In the genomic region with DNA sequence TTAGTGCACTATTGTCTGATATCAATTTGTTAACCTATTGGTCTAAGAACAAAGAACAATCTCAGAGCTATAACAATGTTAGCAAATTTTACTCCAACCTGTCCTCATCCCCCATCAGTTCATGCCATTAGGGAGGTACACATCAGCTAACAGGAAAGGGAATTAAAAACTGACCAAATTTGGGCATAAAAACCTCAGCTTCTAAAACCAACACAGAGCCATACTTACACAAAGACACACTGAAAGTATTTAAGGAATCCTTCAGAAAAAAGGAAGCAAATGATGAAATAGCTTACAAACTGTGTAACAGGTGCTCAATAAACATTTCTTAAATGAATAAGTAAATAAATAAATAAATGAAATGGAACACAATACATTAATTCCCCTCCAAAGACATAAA, we compare ENCODE assay signal across 18 cellular contexts.
DNase-seq lines count a peak whose midpoint lies in the region; TF ChIP-seq lines count a peak whose summit lies in the region.
"Had no signal": no experiment of that assay in that cellular context is flagged by ENCODE, and none has a peak within 500 bp of the region (broad histone marks: within the 10 kb centered on the region; RNA-seq: fewer than 3 reads in every experiment).

No MANE protein-coding gene starts in this region.

- DNase-seq in EH (ENCODE audit: low read depth) (peak; percentile 31), LHCN-M2 (ENCODE audit: low read depth) (peak; percentile 44), dedifferentiated amniotic fluid mesenchymal stem cell (ENCODE audit: extremely low spot score) (peak; percentile 25), progenitor cell of endocrine pancreas (ENCODE audit: low spot score, unreplicated experiment) (no peak), NCI-H1436 treated with DMSO at 0.1 percent for 48 hours (lab: John Stamatoyannopoulos, UW) (no peak), islet precursor cell (no peak), anterior cingulate cortex (lab: John Stamatoyannopoulos, UW) (no peak), GM13977 (ENCODE audit: low spot score) (no peak)
- DNase-seq: 8988T, GF-D8, H7, KBM-7, NCI-H1105, NCI-H1694, NCI-H2081 treated with DMSO at 0.1 percent for 48 hours, NCI-H2171 treated with DMSO at 0.1 percent for 48 hours, NCI-H526, Right ventricle myocardium superior had no signal

- H3K9me3 Mint-ChIP-seq in progenitor cell of endocrine pancreas (ENCODE audit: low read depth), result peaks cover 1% of the 10 kb centered on the region

- H3K4me1 Mint-ChIP-seq in progenitor cell of endocrine pancreas (ENCODE audit: low read depth), result no peaks in the 10 kb centered on the region

- H3K36me3 Mint-ChIP-seq in progenitor cell of endocrine pancreas (ENCODE audit: insufficient read depth), result peaks cover 22% of the 10 kb centered on the region

- no peaks in the 10 kb centered on the region for H3K27me3 Mint-ChIP-seq in progenitor cell of endocrine pancreas

- no peak overlapping the region for H3K4me3 Mint-ChIP-seq in progenitor cell of endocrine pancreas (ENCODE audit: low read depth)

- in situ Hi-C loops in GM13977 (cut with MboI; ENCODE audit: low pct_unique_long_range_greater_than_20kb, low sequenced_read_pairs, unreplicated experiment), result loop anchor here (25.0 kb wide), 1 partner anchor 853 kb away; no protein-coding TSS in a partner anchor

- peak overlapping the region; percentile 52 for H3K27ac Mint-ChIP-seq in progenitor cell of endocrine pancreas

- TF ChIP-seq CTCF in progenitor cell of endocrine pancreas (IDR thresholded peaks at IDR 0.05; ENCODE audit: unreplicated experiment) (no peak), GM13977 (IDR thresholded peaks at IDR 0.05; ENCODE audit: extremely low read depth, insufficient read depth, missing control alignments) (no peak)

Comparison
In these comparisons a context has a peak if more than half of its experiments do, and no peak if none do; other contexts are left out.
1. DNase-seq: peak in EH (single experiment), LHCN-M2 (single experiment) and dedifferentiated amniotic fluid mesenchymal stem cell (single experiment); none in progenitor cell of endocrine pancreas (single experiment), NCI-H1436 treated with DMSO at 0.1 percent for 48 hours (single experiment), islet precursor cell (single experiment), anterior cingulate cortex (0 of 58) and GM13977 (single experiment).